In the genomic region with DNA sequence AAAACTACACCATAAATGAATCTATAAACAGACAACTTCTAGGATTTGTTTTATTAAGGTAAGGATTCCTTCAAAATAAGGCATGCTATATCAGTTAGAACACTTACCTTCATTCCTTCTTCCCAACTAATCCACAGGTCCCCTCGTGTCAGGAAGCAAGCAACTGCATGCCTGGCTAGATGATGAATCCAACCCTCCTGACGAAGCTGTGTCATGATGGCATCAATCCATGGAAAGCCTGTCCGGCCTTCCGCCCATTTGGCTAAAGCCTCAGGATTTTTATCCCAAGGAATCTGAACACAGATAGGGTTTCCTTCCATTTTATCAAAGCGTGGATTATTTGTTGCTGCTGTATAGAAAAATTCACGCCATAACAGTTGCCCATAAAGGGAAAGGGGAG, we compare ENCODE assay signal across 20 cellular contexts. TPM values are rescaled to one million over a fixed set of nuclear protein-coding genes. Genes with fewer than 3 reads are reported as not detected.
DNase-seq lines count a peak whose midpoint lies in the region; ATAC-seq and TF ChIP-seq lines count a peak whose summit lies in the region.
"Had no signal": no experiment of that assay in that cellular context is flagged by ENCODE, and none has a peak within 500 bp of the region (broad histone marks: within the 10 kb centered on the region; RNA-seq: fewer than 3 reads in every experiment).

No MANE protein-coding gene starts in this region.

- peaks cover 8% of the 10 kb centered on the region for H3K36me3 ChIP-seq in adipocyte (ENCODE audit: control insufficient read depth, insufficient read depth, low read length, severe bottlenecking)

- H3K4me3 ChIP-seq in AG10803 (ENCODE audit: low read length) (no peak overlapping the region), adipocyte (ENCODE audit: low read length) (peak overlapping the region; percentile 53)
- H3K4me3 ChIP-seq: BLaER1, SJCRH30 had no signal

- ATAC-seq in omental fat pad (ENCODE audit: low FRiP score), result peak; percentile 54
- no peak for ATAC-seq in GM21526 (IDR thresholded peaks at IDR 0.05; ENCODE audit: low FRiP score, unreplicated experiment)
- no peak for ATAC-seq in GM18870 (IDR thresholded peaks at IDR 0.05; ENCODE audit: unreplicated experiment)

- no peak for TF ChIP-seq CTCF in AG10803 (conservative IDR thresholded peaks at IDR 0.05; ENCODE audit: low read length)
- TF ChIP-seq CTCF in omental fat pad (IDR thresholded peaks at IDR 0.05), result no peak

- H3K27me3 ChIP-seq in adipocyte (replicated peaks; ENCODE audit: control insufficient read depth, insufficient read depth, low read length), result no peaks in the 10 kb centered on the region
- H3K27me3 ChIP-seq: BLaER1, SJCRH30 had no signal

- peak overlapping the region; percentile 61 for H3K9ac ChIP-seq in adipocyte (ENCODE audit: low read length)
- H3K9ac ChIP-seq: BLaER1 had no signal

- DNase-seq in AG10803 (ENCODE audit: low read depth) (peak; percentile 54), adipocyte (ENCODE audit: low read depth) (no peak), epithelial cell of prostate (ENCODE audit: low read depth, low spot score) (peak; percentile 12), omental fat pad (ENCODE audit: low spot score) (no peak), hippocampal formation (lab: John Stamatoyannopoulos, UW) (no peak), NCI-H128 (lab: John Stamatoyannopoulos, UW; ENCODE audit: unreplicated experiment) (no peak)
- DNase-seq: 8988T; CD8-positive, alpha-beta memory T cell; DMS79 treated with DMSO at 0.1 percent for 48 hours; H7; MV-4-11; NCI-H1417 treated with DMSO at 0.1 percent for 48 hours; NCI-H2029 treated with DMSO at 0.1 percent for 48 hours; NCI-H2171 treated with DMSO at 0.1 percent for 48 hours; NCI-H748 treated with DMSO at 0.1 percent for 48 hours; RPMI8226; SJCRH30 had no signal

- no peaks in the 10 kb centered on the region for H3K9me3 ChIP-seq in adipocyte (ENCODE audit: control insufficient read depth, low read length)
- H3K9me3 ChIP-seq: SJCRH30 had no signal

- H3K27ac ChIP-seq in epithelial cell of prostate, result peak overlapping the region; percentile 6
- H3K27ac ChIP-seq: BLaER1, SJCRH30 had no signal

- H3K4me1 ChIP-seq in adipocyte (ENCODE audit: control insufficient read depth, insufficient read depth, low read length), result peaks cover 19% of the 10 kb centered on the region
- H3K4me1 ChIP-seq: BLaER1, SJCRH30 had no signal

RNA-seq across cellular contexts. Expression of gene MTERF2, which starts 12.5 kb away (rescaled TPM):
- 10 to 100 TPM in 2 of 4 donors, 1 to 10 TPM in 2; 9.7 to 17.5 (median 11.9) TPM for total RNA-seq in omental fat pad

RNA-seq across cellular contexts. Expression of gene TMEM263, which starts 43.7 kb away (rescaled TPM):
- total RNA-seq in omental fat pad, result 10 to 100 TPM; 26.4 to 43.7 (median 35.9) TPM

Comparison
In these comparisons a context has a peak if more than half of its experiments do, and no peak if none do; other contexts are left out.
1. DNase-seq: peak in AG10803 (single experiment) and epithelial cell of prostate (single experiment); none in adipocyte (single experiment), omental fat pad (single experiment), hippocampal formation (0 of 2) and NCI-H128 (single experiment).